ENCODE assay signal across 1 cellular context in the genomic region with DNA sequence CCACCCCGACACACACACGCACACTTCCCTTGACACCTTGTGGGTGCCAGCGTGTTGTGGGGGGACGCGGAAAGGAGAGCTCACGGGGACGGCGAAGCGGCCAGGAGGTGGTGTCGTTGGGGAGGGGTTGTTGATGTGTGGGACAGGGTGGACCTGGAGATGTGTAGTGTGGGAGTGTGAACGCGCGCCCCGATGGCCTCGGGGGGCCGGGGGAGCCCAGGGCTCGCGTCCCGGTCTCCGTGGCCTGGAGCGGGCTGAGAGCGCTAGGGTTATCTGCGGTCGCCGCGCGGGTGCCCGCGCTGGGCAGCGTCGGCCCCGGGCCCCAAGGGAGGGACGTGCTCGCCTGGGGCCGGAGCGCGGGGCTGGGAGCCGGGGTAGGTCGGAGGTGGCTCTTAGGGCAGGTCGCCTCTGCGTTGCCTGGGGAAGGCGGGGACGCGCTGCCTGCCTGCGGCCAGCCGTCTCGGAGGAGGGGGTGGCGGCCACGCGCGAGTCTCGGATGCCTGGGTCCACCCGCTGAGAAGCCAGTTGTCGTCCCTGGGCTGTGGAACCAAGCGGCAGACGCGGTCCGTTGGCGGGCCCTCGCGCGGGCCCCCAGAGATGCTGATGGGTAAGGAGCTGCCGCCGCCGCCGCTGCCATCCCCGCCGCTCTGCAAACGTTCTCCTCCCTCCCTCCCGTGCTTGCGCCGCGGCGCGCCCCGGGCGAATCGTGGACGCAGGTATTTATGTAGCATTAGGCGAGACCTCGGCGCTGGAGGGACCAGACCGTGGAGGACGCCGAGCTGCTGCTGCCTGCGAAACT.
TF ChIP-seq lines count a peak whose summit lies in the region.

No MANE protein-coding gene starts in this region.

TF ChIP-seq in HEK293, 187 proteins besides CTCF, POLR2A, EP300 and RAD21 (continued from another document):
- TF ChIP-seq SP2 (tag by site-specific recombination; IDR thresholded peaks at IDR 0.05) (peak; percentile 21), ZNF629 (tag by site-specific recombination; IDR thresholded peaks at IDR 0.05) (no peak), ZNF114 (tag by site-specific recombination; IDR thresholded peaks at IDR 0.05) (no peak), ZNF157 (tag by site-specific recombination; IDR thresholded peaks at IDR 0.05) (no peak), ZNF175 (tag by site-specific recombination; IDR thresholded peaks at IDR 0.05) (no peak), ZFP41 (tag by site-specific recombination; IDR thresholded peaks at IDR 0.05; ENCODE audit: borderline replicate concordance) (no peak), ZNF433 (tag by site-specific recombination; IDR thresholded peaks at IDR 0.05; ENCODE audit: low read depth) (no peak), ZNF324 (tag by site-specific recombination; IDR thresholded peaks at IDR 0.05) (0 out of 2 replicates have a peak, but pooled peaks have one; percentile 31), ZNF2 (tag by site-specific recombination; IDR thresholded peaks at IDR 0.05) (no peak), ZNF146 (tag by site-specific recombination; IDR thresholded peaks at IDR 0.05) (no peak), ZEB2 (tag by site-specific recombination; IDR thresholded peaks at IDR 0.05) (no peak), TCF7L2 (IDR thresholded peaks at IDR 0.05; ENCODE audit: borderline replicate concordance, low read depth, low read length) (no peak), WT1 (tag by site-specific recombination; IDR thresholded peaks at IDR 0.05) (no peak), ZNF404 (tag by site-specific recombination; IDR thresholded peaks at IDR 0.05) (no peak), SCRT2 (tag by site-specific recombination; IDR thresholded peaks at IDR 0.05) (no peak), ZNF658 (tag by site-specific recombination; IDR thresholded peaks at IDR 0.05) (no peak), SP3 (tag by site-specific recombination; IDR thresholded peaks at IDR 0.05) (no peak), ZNF792 (tag by site-specific recombination; IDR thresholded peaks at IDR 0.05) (no peak), ZNF174 (tag by site-specific recombination; IDR thresholded peaks at IDR 0.05) (no peak), FEZF1 (tag by site-specific recombination; IDR thresholded peaks at IDR 0.05) (no peak), KLF8 (tag by site-specific recombination; IDR thresholded peaks at IDR 0.05) (peak; percentile 22; the same call in 1 of the 2 replicates), ZNF76 (tag by site-specific recombination; IDR thresholded peaks at IDR 0.05; ENCODE audit: borderline replicate concordance, low read depth) (no peak; the same call in 1 of the 2 replicates), ZBTB17 (tag by site-specific recombination; IDR thresholded peaks at IDR 0.05) (peak; percentile 50; the same call in 1 of the 2 replicates), ZNF654 (tag by site-specific recombination; IDR thresholded peaks at IDR 0.05; ENCODE audit: low read depth) (no peak), ZNF768 (tag by site-specific recombination; IDR thresholded peaks at IDR 0.05) (no peak), ZNF561 (tag by site-specific recombination; IDR thresholded peaks at IDR 0.05; ENCODE audit: borderline replicate concordance) (no peak), ZNF366 (tag by site-specific recombination; conservative IDR thresholded peaks at IDR 0.05) (peak; percentile 68), ZNF274 (IDR thresholded peaks at IDR 0.05; ENCODE audit: low read length) (no peak), ZNF274 (tag by site-specific recombination; IDR thresholded peaks at IDR 0.05; ENCODE audit: borderline replicate concordance) (no peak)
- TF ChIP-seq, protein P1, sequence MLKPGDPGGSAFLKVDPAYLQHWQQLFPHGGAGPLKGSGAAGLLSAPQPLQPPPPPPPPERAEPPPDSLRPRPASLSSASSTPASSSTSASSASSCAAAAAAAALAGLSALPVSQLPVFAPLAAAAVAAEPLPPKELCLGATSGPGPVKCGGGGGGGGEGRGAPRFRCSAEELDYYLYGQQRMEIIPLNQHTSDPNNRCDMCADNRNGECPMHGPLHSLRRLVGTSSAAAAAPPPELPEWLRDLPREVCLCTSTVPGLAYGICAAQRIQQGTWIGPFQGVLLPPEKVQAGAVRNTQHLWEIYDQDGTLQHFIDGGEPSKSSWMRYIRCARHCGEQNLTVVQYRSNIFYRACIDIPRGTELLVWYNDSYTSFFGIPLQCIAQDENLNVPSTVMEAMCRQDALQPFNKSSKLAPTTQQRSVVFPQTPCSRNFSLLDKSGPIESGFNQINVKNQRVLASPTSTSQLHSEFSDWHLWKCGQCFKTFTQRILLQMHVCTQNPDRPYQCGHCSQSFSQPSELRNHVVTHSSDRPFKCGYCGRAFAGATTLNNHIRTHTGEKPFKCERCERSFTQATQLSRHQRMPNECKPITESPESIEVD (tag by site-specific recombination; IDR thresholded peaks at IDR 0.05), result no peak
- TF ChIP-seq, protein P2, sequence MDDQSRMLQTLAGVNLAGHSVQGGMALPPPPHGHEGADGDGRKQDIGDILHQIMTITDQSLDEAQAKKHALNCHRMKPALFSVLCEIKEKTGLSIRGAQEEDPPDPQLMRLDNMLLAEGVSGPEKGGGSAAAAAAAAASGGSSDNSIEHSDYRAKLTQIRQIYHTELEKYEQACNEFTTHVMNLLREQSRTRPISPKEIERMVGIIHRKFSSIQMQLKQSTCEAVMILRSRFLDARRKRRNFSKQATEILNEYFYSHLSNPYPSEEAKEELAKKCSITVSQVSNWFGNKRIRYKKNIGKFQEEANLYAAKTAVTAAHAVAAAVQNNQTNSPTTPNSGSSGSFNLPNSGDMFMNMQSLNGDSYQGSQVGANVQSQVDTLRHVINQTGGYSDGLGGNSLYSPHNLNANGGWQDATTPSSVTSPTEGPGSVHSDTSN (CRISPR knock-in tag; IDR thresholded peaks at IDR 0.05), result 0 out of 2 replicates have a peak, but pooled peaks have one; percentile 47
- TF ChIP-seq, protein P3, sequence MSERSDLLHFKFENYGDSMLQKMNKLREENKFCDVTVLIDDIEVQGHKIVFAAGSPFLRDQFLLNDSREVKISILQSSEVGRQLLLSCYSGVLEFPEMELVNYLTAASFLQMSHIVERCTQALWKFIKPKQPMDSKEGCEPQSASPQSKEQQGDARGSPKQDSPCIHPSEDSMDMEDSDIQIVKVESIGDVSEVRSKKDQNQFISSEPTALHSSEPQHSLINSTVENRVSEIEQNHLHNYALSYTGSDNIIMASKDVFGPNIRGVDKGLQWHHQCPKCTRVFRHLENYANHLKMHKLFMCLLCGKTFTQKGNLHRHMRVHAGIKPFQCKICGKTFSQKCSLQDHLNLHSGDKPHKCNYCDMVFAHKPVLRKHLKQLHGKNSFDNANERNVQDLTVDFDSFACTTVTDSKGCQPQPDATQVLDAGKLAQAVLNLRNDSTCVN (tag by site-specific recombination; optimal IDR thresholded peaks at IDR 0.05), result peak; percentile 92
- TF ChIP-seq, protein P4, sequence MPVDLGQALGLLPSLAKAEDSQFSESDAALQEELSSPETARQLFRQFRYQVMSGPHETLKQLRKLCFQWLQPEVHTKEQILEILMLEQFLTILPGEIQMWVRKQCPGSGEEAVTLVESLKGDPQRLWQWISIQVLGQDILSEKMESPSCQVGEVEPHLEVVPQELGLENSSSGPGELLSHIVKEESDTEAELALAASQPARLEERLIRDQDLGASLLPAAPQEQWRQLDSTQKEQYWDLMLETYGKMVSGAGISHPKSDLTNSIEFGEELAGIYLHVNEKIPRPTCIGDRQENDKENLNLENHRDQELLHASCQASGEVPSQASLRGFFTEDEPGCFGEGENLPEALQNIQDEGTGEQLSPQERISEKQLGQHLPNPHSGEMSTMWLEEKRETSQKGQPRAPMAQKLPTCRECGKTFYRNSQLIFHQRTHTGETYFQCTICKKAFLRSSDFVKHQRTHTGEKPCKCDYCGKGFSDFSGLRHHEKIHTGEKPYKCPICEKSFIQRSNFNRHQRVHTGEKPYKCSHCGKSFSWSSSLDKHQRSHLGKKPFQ (tag by site-specific recombination; IDR thresholded peaks at IDR 0.05), result no peak
- TF ChIP-seq, protein P5, sequence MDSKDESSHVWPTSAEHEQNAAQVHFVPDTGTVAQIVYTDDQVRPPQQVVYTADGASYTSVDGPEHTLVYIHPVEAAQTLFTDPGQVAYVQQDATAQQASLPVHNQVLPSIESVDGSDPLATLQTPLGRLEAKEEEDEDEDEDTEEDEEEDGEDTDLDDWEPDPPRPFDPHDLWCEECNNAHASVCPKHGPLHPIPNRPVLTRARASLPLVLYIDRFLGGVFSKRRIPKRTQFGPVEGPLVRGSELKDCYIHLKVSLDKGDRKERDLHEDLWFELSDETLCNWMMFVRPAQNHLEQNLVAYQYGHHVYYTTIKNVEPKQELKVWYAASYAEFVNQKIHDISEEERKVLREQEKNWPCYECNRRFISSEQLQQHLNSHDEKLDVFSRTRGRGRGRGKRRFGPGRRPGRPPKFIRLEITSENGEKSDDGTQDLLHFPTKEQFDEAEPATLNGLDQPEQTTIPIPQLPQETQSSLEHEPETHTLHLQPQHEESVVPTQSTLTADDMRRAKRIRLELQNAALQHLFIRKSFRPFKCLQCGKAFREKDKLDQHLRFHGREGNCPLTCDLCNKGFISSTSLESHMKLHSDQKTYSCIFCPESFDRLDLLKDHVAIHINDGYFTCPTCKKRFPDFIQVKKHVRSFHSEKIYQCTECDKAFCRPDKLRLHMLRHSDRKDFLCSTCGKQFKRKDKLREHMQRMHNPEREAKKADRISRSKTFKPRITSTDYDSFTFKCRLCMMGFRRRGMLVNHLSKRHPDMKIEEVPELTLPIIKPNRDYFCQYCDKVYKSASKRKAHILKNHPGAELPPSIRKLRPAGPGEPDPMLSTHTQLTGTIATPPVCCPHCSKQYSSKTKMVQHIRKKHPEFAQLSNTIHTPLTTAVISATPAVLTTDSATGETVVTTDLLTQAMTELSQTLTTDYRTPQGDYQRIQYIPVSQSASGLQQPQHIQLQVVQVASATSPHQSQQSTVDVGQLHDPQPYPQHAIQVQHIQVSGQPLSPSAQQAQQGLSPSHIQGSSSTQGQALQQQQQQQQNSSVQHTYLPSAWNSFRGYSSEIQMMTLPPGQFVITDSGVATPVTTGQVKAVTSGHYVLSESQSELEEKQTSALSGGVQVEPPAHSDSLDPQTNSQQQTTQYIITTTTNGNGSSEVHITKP (tag by site-specific recombination; IDR thresholded peaks at IDR 0.05), result no peak
- TF ChIP-seq, protein P6, sequence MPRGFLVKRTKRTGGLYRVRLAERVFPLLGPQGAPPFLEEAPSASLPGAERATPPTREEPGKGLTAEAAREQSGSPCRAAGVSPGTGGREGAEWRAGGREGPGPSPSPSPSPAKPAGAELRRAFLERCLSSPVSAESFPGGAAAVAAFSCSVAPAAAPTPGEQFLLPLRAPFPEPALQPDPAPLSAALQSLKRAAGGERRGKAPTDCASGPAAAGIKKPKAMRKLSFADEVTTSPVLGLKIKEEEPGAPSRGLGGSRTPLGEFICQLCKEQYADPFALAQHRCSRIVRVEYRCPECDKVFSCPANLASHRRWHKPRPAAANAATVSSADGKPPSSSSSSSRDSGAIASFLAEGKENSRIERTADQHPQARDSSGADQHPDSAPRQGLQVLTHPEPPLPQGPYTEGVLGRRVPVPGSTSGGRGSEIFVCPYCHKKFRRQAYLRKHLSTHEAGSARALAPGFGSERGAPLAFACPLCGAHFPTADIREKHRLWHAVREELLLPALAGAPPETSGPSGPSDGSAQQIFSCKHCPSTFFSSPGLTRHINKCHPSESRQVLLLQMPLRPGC (tag by site-specific recombination; IDR thresholded peaks at IDR 0.05), result no peak
- TF ChIP-seq, protein P7, sequence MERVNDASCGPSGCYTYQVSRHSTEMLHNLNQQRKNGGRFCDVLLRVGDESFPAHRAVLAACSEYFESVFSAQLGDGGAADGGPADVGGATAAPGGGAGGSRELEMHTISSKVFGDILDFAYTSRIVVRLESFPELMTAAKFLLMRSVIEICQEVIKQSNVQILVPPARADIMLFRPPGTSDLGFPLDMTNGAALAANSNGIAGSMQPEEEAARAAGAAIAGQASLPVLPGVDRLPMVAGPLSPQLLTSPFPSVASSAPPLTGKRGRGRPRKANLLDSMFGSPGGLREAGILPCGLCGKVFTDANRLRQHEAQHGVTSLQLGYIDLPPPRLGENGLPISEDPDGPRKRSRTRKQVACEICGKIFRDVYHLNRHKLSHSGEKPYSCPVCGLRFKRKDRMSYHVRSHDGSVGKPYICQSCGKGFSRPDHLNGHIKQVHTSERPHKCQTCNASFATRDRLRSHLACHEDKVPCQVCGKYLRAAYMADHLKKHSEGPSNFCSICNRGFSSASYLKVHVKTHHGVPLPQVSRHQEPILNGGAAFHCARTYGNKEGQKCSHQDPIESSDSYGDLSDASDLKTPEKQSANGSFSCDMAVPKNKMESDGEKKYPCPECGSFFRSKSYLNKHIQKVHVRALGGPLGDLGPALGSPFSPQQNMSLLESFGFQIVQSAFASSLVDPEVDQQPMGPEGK (tag by site-specific recombination; IDR thresholded peaks at IDR 0.05), result peak; percentile 39; the same call in 1 of the 2 replicates
- TF ChIP-seq, protein P8, sequence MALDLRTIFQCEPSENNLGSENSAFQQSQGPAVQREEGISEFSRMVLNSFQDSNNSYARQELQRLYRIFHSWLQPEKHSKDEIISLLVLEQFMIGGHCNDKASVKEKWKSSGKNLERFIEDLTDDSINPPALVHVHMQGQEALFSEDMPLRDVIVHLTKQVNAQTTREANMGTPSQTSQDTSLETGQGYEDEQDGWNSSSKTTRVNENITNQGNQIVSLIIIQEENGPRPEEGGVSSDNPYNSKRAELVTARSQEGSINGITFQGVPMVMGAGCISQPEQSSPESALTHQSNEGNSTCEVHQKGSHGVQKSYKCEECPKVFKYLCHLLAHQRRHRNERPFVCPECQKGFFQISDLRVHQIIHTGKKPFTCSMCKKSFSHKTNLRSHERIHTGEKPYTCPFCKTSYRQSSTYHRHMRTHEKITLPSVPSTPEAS (tag by site-specific recombination; IDR thresholded peaks at IDR 0.05), result 0 out of 2 replicates have a peak, but pooled peaks have one; percentile 13
- TF ChIP-seq, protein P9, sequence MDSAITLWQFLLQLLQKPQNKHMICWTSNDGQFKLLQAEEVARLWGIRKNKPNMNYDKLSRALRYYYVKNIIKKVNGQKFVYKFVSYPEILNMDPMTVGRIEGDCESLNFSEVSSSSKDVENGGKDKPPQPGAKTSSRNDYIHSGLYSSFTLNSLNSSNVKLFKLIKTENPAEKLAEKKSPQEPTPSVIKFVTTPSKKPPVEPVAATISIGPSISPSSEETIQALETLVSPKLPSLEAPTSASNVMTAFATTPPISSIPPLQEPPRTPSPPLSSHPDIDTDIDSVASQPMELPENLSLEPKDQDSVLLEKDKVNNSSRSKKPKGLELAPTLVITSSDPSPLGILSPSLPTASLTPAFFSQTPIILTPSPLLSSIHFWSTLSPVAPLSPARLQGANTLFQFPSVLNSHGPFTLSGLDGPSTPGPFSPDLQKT (IDR thresholded peaks at IDR 0.05; ENCODE audit: borderline replicate concordance, low read depth, low read length), result no peak
TF ChIP-seq in HEK293: peak in this region for 22.
